ENCODE assay signal across 8 cellular contexts in the genomic region with DNA sequence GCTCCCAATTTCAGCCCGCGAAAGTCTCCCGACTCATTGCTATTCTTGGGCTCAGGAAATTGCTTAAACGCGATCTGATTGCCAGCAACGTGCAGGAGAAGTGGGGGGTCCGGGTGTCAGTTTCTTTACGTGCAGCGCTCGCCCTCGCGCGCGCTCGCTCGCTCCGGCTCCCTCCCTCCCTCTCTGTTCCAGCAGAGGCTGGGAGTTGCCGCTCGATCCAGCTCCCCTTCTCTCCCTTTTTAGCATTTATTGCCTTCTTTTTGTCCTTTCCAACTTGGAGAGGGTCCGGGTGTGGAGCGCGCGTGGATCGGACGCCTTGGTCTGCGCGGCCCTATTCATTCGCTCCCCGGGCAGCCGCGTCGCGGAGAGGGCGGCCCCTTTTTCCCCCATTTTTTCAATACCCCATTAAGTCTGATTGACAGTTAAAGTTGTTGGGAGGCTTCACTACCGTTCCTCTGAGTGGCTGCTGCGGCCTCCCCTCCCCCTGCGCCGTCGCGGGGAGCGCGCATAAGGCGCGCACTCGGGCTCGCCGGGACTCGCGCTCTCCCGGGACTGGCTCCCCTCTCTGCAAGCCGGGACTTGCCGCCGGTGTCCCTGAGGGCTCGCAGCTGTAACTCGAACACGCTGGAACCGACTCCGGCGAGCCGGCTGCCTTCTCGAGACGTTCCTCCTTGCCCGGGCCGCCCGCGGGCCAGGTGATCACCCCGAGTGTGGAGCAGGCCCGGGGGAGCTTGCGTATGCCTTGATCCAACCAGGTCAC. TPM values are rescaled to one million over a fixed set of nuclear protein-coding genes. Genes with fewer than 3 reads are reported as not detected.
A peak's percentile ranks its signal among the peaks of the same experiment; 100 is the strongest.
DNase-seq lines count a peak whose midpoint lies in the region; ATAC-seq and TF ChIP-seq lines count a peak whose summit lies in the region.

A gene with protein sequence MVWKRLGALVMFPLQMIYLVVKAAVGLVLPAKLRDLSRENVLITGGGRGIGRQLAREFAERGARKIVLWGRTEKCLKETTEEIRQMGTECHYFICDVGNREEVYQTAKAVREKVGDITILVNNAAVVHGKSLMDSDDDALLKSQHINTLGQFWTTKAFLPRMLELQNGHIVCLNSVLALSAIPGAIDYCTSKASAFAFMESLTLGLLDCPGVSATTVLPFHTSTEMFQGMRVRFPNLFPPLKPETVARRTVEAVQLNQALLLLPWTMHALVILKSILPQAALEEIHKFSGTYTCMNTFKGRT (minus strand): TSS at position 310 of the 760 bp plus-strand sequence. CDS start 862 bp downstream, outside the sequence.

- H3K27me3 ChIP-seq in duodenal mucosa (ENCODE audit: control insufficient read depth in 1 of 2, insufficient read depth in 2 of 2, low read length in 2 of 2) (no peaks in the 10 kb centered on the region), right lobe of liver (no peaks in the 10 kb centered on the region)

- WGBS in right lobe of liver (ENCODE audit: insufficient coverage, low coverage, low lambda C conversion rate, missing lambda C conversion rate): under 1% methylated on average over 40 of the region's 69 CpGs

- TF ChIP-seq CTCF in right lobe of liver (IDR thresholded peaks at IDR 0.05): no peak

- H3K4me3 ChIP-seq in duodenal mucosa (ENCODE audit: low read depth in 1 of 2, low read length in 2 of 2) (peak within 1 kb of the TSS; percentile 66 to 87), right lobe of liver (peak within 1 kb of the TSS; percentile 70 to 92 (median 78))

- H3K4me1 ChIP-seq in duodenal mucosa (ENCODE audit: control insufficient read depth in 1 of 2, insufficient read depth in 2 of 2, low read length in 2 of 2): peaks cover 30 to 45% of the 10 kb centered on the region in 2 donors
- H3K4me1 ChIP-seq in right lobe of liver: peaks cover 0 to 40% (median 15%) of the 10 kb centered on the region in 4 donors

- intact Hi-C loops in right lobe of liver (cut with DNase I): loop anchor here (2.0 to 5.0 kb wide), 2 partner anchors 89 to 141 kb away; no protein-coding TSS in a partner anchor

- TF ChIP-seq POLR2A in right lobe of liver (IDR thresholded peaks at IDR 0.05): peak; percentile 76

- H3K36me3 ChIP-seq in duodenal mucosa (ENCODE audit: control insufficient read depth in 1 of 2, insufficient read depth in 2 of 2, low read length in 2 of 2) (peaks cover 0 to 5% of the 10 kb centered on the region in 2 donors), right lobe of liver (no peaks in the 10 kb centered on the region)

- H3K27ac ChIP-seq in duodenal mucosa (ENCODE audit: low read depth, low read length): peak within 1 kb of the TSS; percentile 92
- H3K27ac ChIP-seq in right lobe of liver: peak within 1 kb of the TSS; percentile 96 to 100 (median 99)

- peak within 1 kb of the TSS; percentile 84 to 91 for H3K9ac ChIP-seq in duodenal mucosa (ENCODE audit: low read depth in 1 of 2, low read length in 2 of 2)

- H3K9me3 ChIP-seq in duodenal mucosa (ENCODE audit: control insufficient read depth in 1 of 2, low read length in 2 of 2) (no peaks in the 10 kb centered on the region), right lobe of liver (no peaks in the 10 kb centered on the region)

- ATAC-seq in GM21528 (IDR thresholded peaks at IDR 0.05; ENCODE audit: low FRiP score, unreplicated experiment): peak; percentile 49
- peak; percentile 51 to 73 (median 62) for ATAC-seq in right lobe of liver
- ATAC-seq in HG02870 (IDR thresholded peaks at IDR 0.05; ENCODE audit: unreplicated experiment): no peak

- DNase-seq in AG08395 (ENCODE audit: low spot score): peak; percentile 75
- peak; percentile 86 for DNase-seq in NCI-H345 (lab: John Stamatoyannopoulos, UW)
- DNase-seq in activated CD4-positive, alpha-beta T cell treated with anti-CD3 and anti-CD28 coated beads, Interleukin-2, amount 50 U/mL, for 48 hours: peak; percentile 65 to 74
- peak; percentile 85 to 90 (median 88) for DNase-seq in right lobe of liver
- DNase-seq in stimulated activated CD4-positive, alpha-beta T cell treated with anti-CD3 and anti-CD28 coated beads, Interleukin-4, amount 100 ng/mL, for 24 hours: peak; percentile 56

RNA-seq across cellular contexts. Expression of the gene that starts here (rescaled TPM):
- total RNA-seq in right lobe of liver: 100 to 1,000 TPM; 132 to 252 (median 172) TPM
